11 cellular contexts compared by ENCODE assay signal in the genomic region with DNA sequence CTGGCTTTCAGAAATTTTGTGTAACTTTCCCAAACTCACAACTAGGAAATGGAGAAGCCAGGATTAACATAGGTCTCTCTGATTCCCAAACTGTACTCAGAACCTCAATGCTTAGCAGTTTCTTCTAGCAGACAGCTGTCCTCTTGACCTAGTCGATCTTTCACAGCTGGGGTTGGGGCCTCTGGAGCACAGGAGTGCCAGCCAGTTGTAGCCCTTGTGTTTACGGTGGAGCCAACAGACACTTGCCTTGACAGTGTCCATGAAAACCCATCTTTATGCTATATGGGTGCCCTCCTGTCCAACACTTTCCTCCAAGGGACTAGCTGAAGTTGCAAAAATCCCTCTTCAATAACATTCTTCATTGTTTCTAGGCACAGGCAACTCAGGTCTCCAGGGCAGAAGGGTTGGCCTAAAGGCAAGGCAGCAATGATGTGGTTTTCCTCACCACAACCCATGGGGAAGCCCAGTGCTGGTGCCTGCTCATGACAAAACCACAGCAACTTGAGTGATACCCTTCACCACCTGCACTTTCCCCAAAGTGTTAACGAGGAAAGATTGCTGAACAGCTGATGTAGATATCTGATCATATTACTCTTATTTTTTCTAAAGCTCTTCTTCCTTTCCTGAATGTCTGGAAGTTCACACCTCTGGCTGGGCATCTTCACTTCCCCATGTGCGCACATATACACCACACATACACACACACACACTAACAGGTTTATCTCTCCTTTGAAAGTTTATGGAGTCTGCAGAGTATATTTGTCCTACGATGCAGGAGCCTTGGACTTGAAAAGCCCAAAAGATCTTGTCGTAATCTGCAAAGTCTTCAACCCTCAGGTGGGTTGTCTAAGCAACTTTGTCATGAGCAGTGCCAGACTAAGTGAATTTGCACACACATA. TPM values are rescaled to one million over a fixed set of nuclear protein-coding genes. Genes with fewer than 3 reads are reported as not detected.
DNase-seq lines count a peak whose midpoint lies in the region; ATAC-seq lines count a peak whose summit lies in the region.
"Had no signal": no experiment of that assay in that cellular context is flagged by ENCODE, and none has a peak within 500 bp of the region (broad histone marks: within the 10 kb centered on the region; RNA-seq: fewer than 3 reads in every experiment).

No MANE protein-coding gene starts in this region.

- H3K36me3 Mint-ChIP-seq in activated CD4-positive, alpha-beta T cell treated with anti-CD3 and anti-CD28 coated beads for 36 hours (ENCODE audit: low read depth): no peaks in the 10 kb centered on the region
- H3K36me3 Mint-ChIP-seq in activated T-cell treated with anti-CD3 and anti-CD28 coated beads, Interleukin-2, amount 50 U/mL, for 24 hours (ENCODE audit: low read depth): no peaks in the 10 kb centered on the region

- DNase-seq in activated CD4-positive, alpha-beta T cell treated with anti-CD3 and anti-CD28 coated beads for 36 hours: peak; percentile 74
- no peak for DNase-seq in activated CD4-positive, alpha-beta T cell treated with anti-CD3 and anti-CD28 coated beads for 4 hours
- peak; percentile 39 for DNase-seq in activated T-cell treated with anti-CD3 and anti-CD28 coated beads, Interleukin-2, amount 50 U/mL, for 24 hours
- DNase-seq in stimulated activated CD8-positive, alpha-beta memory T cell treated with anti-CD3 and anti-CD28 coated beads, Interleukin-15, amount 100 ng/mL, for 48 hours (ENCODE audit: low read depth in 2 of 2): peak; percentile 36 to 56
- no peak for DNase-seq in NCI-H1417 (lab: John Stamatoyannopoulos, UW)
- no peak for DNase-seq in HuH-7.5 (ENCODE audit: low spot score)
- DNase-seq in NCI-H2171 (lab: John Stamatoyannopoulos, UW): no peak
- DNase-seq: small intestine, WERI-Rb-1 had no signal

- no peaks in the 10 kb centered on the region for H3K9me3 Mint-ChIP-seq in activated CD4-positive, alpha-beta T cell treated with anti-CD3 and anti-CD28 coated beads for 36 hours (ENCODE audit: low read depth)
- no peaks in the 10 kb centered on the region for H3K9me3 Mint-ChIP-seq in activated T-cell treated with anti-CD3 and anti-CD28 coated beads, Interleukin-2, amount 50 U/mL, for 24 hours

- peaks cover 12% of the 10 kb centered on the region for H3K4me1 Mint-ChIP-seq in activated CD4-positive, alpha-beta T cell treated with anti-CD3 and anti-CD28 coated beads for 36 hours
- H3K4me1 Mint-ChIP-seq in activated T-cell treated with anti-CD3 and anti-CD28 coated beads, Interleukin-2, amount 50 U/mL, for 24 hours (ENCODE audit: low read depth): peaks cover 11% of the 10 kb centered on the region

- intact Hi-C loops in activated CD4-positive, alpha-beta T cell treated with anti-CD3 and anti-CD28 coated beads for 36 hours (cut with DNase I, micrococcal nuclease): no loop called here

- H3K27me3 Mint-ChIP-seq in activated CD4-positive, alpha-beta T cell treated with anti-CD3 and anti-CD28 coated beads for 36 hours: peaks cover 35% of the 10 kb centered on the region
- H3K27me3 Mint-ChIP-seq in activated T-cell treated with anti-CD3 and anti-CD28 coated beads, Interleukin-2, amount 50 U/mL, for 24 hours: peaks cover 53% of the 10 kb centered on the region

- peak; percentile 98 for ATAC-seq in activated CD4-positive, alpha-beta T cell treated with anti-CD3 and anti-CD28 coated beads for 36 hours
- peak; percentile 76 for ATAC-seq in HG03196 (IDR thresholded peaks at IDR 0.05; ENCODE audit: unreplicated experiment)
- ATAC-seq: A549 had no signal

- POLR2A ChIA-PET in activated CD4-positive, alpha-beta T cell treated with anti-CD3 and anti-CD28 coated beads for 36 hours (lab: Charles Lee): no interaction called here

- H3K27ac Mint-ChIP-seq in activated CD4-positive, alpha-beta T cell treated with anti-CD3 and anti-CD28 coated beads for 36 hours: no peak overlapping the region
- H3K27ac Mint-ChIP-seq in activated T-cell treated with anti-CD3 and anti-CD28 coated beads, Interleukin-2, amount 50 U/mL, for 24 hours: no peak overlapping the region

- H3K4me3 Mint-ChIP-seq in activated CD4-positive, alpha-beta T cell treated with anti-CD3 and anti-CD28 coated beads for 36 hours: no peak overlapping the region
- no peak overlapping the region for H3K4me3 Mint-ChIP-seq in activated T-cell treated with anti-CD3 and anti-CD28 coated beads, Interleukin-2, amount 50 U/mL, for 24 hours

- CTCF ChIA-PET in activated CD4-positive, alpha-beta T cell treated with anti-CD3 and anti-CD28 coated beads for 36 hours (lab: Charles Lee): no interaction called here

RNA-seq across cellular contexts. Expression of a gene that starts 11.0 kb away (rescaled TPM):
- not detected for total RNA-seq in activated CD4-positive, alpha-beta T cell treated with anti-CD3 and anti-CD28 coated beads for 36 hours

RNA-seq across cellular contexts. Expression of a gene that starts 40.3 kb away (rescaled TPM):
- under 1 TPM in 1 of 2 experiments, not detected in 1; 0.11 TPM for total RNA-seq in activated CD4-positive, alpha-beta T cell treated with anti-CD3 and anti-CD28 coated beads for 36 hours

Comparison
In these comparisons a context has a peak if more than half of its experiments do, and no peak if none do; other contexts are left out.
1. DNase-seq: peak in activated CD4-positive, alpha-beta T cell treated with anti-CD3 and anti-CD28 coated beads for 36 hours (single experiment), activated T-cell treated with anti-CD3 and anti-CD28 coated beads, Interleukin-2, amount 50 U/mL, for 24 hours (single experiment) and stimulated activated CD8-positive, alpha-beta memory T cell treated with anti-CD3 and anti-CD28 coated beads, Interleukin-15, amount 100 ng/mL, for 48 hours (2 of 2); none in activated CD4-positive, alpha-beta T cell treated with anti-CD3 and anti-CD28 coated beads for 4 hours (0 of 2), NCI-H1417 (0 of 3), HuH-7.5 (single experiment) and NCI-H2171 (single experiment).